ENCODE assay signal across 1 cellular context in genomic region chr3:183114779-183115178, GRCh38.
TF ChIP-seq lines count a peak whose summit lies in the region.

No MANE protein-coding gene starts in this region.

TF ChIP-seq in HepG2, 621 proteins besides CTCF, POLR2A, EP300 and RAD21:
- TF ChIP-seq REST (IDR thresholded peaks at IDR 0.05; ENCODE audit: borderline replicate concordance in 1 of 2, low read depth in 1 of 2, low read length in 2 of 2): no peak
- TF ChIP-seq TP53 (CRISPR knock-in tag; conservative IDR thresholded peaks at IDR 0.05): no peak
TF ChIP-seq in HepG2: peak in this region for 0.
